In the genomic region with DNA sequence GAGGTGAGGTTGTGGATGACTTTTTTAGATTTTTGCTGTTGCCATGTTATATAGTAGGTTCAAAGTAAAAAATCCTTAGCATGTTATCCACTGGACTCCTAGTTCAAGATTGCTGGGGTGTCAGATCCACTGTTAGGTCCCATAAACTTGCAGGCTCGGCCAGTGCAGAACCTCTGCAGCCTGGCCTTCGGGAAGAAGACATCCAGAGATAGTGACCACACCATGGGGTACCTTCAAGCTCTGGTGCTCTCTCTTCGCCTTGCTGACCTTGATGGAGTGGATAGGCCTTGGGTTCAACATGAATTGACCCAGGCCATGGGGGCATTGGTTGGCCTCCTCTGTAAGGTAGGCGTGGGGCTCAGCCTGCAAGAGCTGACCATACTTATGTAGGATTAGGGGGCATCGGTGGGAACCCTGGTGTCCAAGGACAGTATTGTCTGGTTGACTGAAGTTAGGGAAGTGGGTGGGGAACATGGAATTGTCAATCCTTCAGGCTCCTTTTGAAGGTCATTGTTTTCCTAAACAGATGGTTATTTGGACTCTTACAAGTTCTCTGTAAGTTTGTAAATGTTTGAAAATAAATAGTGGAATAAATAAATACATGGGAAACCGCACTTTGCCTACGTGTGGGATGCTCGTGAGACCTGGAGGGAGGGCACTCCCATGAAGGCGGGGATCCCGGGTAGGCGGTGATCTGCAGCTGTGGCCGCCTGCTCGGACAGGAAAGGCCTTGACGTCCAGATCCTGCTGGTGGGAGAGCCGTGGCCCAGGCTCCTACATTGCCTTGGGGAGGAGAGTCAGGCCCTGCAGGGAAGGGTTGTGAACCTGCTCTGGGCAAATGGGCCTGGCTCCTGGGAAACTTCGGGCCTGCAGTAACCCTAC, we compare ENCODE assay signal across 1 cellular context.
TF ChIP-seq lines count a peak whose summit lies in the region.

No MANE protein-coding gene starts in this region.

TF ChIP-seq in K562, 482 proteins besides CTCF, POLR2A, EP300 and RAD21 (continued from another document):
- TF ChIP-seq, protein P1, sequence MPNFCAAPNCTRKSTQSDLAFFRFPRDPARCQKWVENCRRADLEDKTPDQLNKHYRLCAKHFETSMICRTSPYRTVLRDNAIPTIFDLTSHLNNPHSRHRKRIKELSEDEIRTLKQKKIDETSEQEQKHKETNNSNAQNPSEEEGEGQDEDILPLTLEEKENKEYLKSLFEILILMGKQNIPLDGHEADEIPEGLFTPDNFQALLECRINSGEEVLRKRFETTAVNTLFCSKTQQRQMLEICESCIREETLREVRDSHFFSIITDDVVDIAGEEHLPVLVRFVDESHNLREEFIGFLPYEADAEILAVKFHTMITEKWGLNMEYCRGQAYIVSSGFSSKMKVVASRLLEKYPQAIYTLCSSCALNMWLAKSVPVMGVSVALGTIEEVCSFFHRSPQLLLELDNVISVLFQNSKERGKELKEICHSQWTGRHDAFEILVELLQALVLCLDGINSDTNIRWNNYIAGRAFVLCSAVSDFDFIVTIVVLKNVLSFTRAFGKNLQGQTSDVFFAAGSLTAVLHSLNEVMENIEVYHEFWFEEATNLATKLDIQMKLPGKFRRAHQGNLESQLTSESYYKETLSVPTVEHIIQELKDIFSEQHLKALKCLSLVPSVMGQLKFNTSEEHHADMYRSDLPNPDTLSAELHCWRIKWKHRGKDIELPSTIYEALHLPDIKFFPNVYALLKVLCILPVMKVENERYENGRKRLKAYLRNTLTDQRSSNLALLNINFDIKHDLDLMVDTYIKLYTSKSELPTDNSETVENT (CRISPR knock-in tag; IDR thresholded peaks at IDR 0.05): no peak
- TF ChIP-seq TCF7 (IDR thresholded peaks at IDR 0.05; ENCODE audit: borderline replicate concordance): no peak
- no peak for TF ChIP-seq STAG1 (CRISPR knock-in tag; IDR thresholded peaks at IDR 0.05; ENCODE audit: borderline replicate concordance)
- no peak for TF ChIP-seq ARHGAP35 (IDR thresholded peaks at IDR 0.05; ENCODE audit: partially characterized antibody)
- TF ChIP-seq, protein P2, sequence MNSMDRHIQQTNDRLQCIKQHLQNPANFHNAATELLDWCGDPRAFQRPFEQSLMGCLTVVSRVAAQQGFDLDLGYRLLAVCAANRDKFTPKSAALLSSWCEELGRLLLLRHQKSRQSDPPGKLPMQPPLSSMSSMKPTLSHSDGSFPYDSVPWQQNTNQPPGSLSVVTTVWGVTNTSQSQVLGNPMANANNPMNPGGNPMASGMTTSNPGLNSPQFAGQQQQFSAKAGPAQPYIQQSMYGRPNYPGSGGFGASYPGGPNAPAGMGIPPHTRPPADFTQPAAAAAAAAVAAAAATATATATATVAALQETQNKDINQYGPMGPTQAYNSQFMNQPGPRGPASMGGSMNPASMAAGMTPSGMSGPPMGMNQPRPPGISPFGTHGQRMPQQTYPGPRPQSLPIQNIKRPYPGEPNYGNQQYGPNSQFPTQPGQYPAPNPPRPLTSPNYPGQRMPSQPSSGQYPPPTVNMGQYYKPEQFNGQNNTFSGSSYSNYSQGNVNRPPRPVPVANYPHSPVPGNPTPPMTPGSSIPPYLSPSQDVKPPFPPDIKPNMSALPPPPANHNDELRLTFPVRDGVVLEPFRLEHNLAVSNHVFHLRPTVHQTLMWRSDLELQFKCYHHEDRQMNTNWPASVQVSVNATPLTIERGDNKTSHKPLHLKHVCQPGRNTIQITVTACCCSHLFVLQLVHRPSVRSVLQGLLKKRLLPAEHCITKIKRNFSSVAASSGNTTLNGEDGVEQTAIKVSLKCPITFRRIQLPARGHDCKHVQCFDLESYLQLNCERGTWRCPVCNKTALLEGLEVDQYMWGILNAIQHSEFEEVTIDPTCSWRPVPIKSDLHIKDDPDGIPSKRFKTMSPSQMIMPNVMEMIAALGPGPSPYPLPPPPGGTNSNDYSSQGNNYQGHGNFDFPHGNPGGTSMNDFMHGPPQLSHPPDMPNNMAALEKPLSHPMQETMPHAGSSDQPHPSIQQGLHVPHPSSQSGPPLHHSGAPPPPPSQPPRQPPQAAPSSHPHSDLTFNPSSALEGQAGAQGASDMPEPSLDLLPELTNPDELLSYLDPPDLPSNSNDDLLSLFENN (IDR thresholded peaks at IDR 0.05; ENCODE audit: low read depth in 2 of 2, low read length in 2 of 2): no peak
- TF ChIP-seq COPS2 (conservative IDR thresholded peaks at IDR 0.05): no peak
- no peak for TF ChIP-seq ZKSCAN1 (IDR thresholded peaks at IDR 0.05; ENCODE audit: low read depth, low read length)
- TF ChIP-seq NCOA2 (IDR thresholded peaks at IDR 0.05; ENCODE audit: partially characterized antibody in 2 of 2): no peak
- TF ChIP-seq, protein P3, sequence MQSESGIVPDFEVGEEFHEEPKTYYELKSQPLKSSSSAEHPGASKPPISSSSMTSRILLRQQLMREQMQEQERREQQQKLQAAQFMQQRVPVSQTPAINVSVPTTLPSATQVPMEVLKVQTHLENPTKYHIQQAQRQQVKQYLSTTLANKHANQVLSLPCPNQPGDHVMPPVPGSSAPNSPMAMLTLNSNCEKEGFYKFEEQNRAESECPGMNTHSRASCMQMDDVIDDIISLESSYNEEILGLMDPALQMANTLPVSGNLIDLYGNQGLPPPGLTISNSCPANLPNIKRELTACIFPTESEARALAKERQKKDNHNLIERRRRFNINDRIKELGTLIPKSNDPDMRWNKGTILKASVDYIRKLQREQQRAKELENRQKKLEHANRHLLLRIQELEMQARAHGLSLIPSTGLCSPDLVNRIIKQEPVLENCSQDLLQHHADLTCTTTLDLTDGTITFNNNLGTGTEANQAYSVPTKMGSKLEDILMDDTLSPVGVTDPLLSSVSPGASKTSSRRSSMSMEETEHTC (IDR thresholded peaks at IDR 0.05): no peak
- TF ChIP-seq, protein P4, sequence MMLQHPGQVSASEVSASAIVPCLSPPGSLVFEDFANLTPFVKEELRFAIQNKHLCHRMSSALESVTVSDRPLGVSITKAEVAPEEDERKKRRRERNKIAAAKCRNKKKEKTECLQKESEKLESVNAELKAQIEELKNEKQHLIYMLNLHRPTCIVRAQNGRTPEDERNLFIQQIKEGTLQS (IDR thresholded peaks at IDR 0.05): no peak
- TF ChIP-seq, protein P4 (CRISPR knock-in tag; conservative IDR thresholded peaks at IDR 0.05): peak; percentile 27; the same call in 1 of the 2 replicates
- TF ChIP-seq, protein P5, sequence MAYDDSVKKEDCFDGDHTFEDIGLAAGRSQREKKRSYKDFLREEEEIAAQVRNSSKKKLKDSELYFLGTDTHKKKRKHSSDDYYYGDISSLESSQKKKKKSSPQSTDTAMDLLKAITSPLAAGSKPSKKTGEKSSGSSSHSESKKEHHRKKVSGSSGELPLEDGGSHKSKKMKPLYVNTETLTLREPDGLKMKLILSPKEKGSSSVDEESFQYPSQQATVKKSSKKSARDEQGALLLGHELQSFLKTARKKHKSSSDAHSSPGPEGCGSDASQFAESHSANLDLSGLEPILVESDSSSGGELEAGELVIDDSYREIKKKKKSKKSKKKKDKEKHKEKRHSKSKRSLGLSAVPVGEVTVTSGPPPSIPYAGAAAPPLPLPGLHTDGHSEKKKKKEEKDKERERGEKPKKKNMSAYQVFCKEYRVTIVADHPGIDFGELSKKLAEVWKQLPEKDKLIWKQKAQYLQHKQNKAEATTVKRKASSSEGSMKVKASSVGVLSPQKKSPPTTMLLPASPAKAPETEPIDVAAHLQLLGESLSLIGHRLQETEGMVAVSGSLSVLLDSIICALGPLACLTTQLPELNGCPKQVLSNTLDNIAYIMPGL (CRISPR knock-in tag; IDR thresholded peaks at IDR 0.05): peak; percentile 36; the same call in 1 of the 2 replicates
